ENCODE assay signal across 14 cellular contexts in genomic region chr10:98246911-98247820, GRCh38. TPM values are rescaled to one million over a fixed set of nuclear protein-coding genes. Genes with fewer than 3 reads are reported as not detected.
DNase-seq lines count a peak whose midpoint lies in the region; ATAC-seq and TF ChIP-seq lines count a peak whose summit lies in the region.
"Had no signal": no experiment of that assay in that cellular context is flagged by ENCODE, and none has a peak within 500 bp of the region (broad histone marks: within the 10 kb centered on the region; RNA-seq: fewer than 3 reads in every experiment).

No MANE protein-coding gene starts in this region.

- 11% methylated on average over 5 of the region's 6 CpGs for whole genome bisulfite sequencing in mesenchymal stem cell

- H2BK5ac ChIP-seq in mesenchymal stem cell (ENCODE audit: low read depth, low read length, poor library complexity, severe bottlenecking), result no peak overlapping the region

- H3K23ac ChIP-seq in mesenchymal stem cell (ENCODE audit: low read length in 2 of 2), result no peak overlapping the region

- peak overlapping the region in 1 of 2 experiments; percentile 6 for H3K4ac ChIP-seq in mesenchymal stem cell (ENCODE audit: low read depth in 1 of 2, low read length in 2 of 2)

- H4K8ac ChIP-seq in mesenchymal stem cell (ENCODE audit: low read length), result peak overlapping the region; percentile 66

- no TSS peak for BruUV-seq in PC-3 (replicated peaks; lab: Mats Ljungman, UMichigan)

- H3K4me3 ChIP-seq in mesenchymal stem cell (ENCODE audit: insufficient read depth in 1 of 2, low read depth in 1 of 2, low read length in 2 of 2) (no peak overlapping the region), PC-3 (ENCODE audit: low read length) (no peak overlapping the region), WERI-Rb-1 (ENCODE audit: low read depth, low read length) (no peak overlapping the region)
- H3K4me3 ChIP-seq: K562, left ventricle myocardium inferior, tibial artery had no signal

- peak overlapping the region in 1 of 2 experiments; percentile 27 for H2BK12ac ChIP-seq in mesenchymal stem cell (ENCODE audit: low read length in 2 of 2)

- H4K20me1 ChIP-seq in PC-3 (ENCODE audit: low read length), result no peaks in the 10 kb centered on the region

- no peak overlapping the region for H3K14ac ChIP-seq in mesenchymal stem cell (ENCODE audit: low read length in 2 of 2)

- H3K9ac ChIP-seq in mesenchymal stem cell (ENCODE audit: low read length), result peak overlapping the region; percentile 27
- no peak overlapping the region for H3K9ac ChIP-seq in PC-3 (ENCODE audit: low read length)

- intact Hi-C loops in PC-3 (cut with micrococcal nuclease), result no loop called here

- CTCF ChIA-PET in PC-3 (lab: Charles Lee), result no interaction called here

- H3K4me1 ChIP-seq in mesenchymal stem cell (ENCODE audit: control insufficient read depth, insufficient read depth, low read depth, low read length) (peaks cover 5% of the 10 kb centered on the region), PC-3 (ENCODE audit: insufficient read depth, low read length) (no peaks in the 10 kb centered on the region)
- H3K4me1 ChIP-seq: foreskin keratinocyte, left ventricle myocardium inferior had no signal

- peak overlapping the region; percentile 61 to 84 for H3K18ac ChIP-seq in mesenchymal stem cell (ENCODE audit: low read depth in 1 of 2, low read length in 2 of 2)

- no peaks in the 10 kb centered on the region for H3K9me2 ChIP-seq in PC-3 (replicated peaks; ENCODE audit: low read length)

- H3K4me2 ChIP-seq in mesenchymal stem cell (ENCODE audit: low read length, poor library complexity, severe bottlenecking) (no peak overlapping the region), PC-3 (ENCODE audit: low read length) (no peak overlapping the region)

- TF ChIP-seq CTCF in PC-3 (conservative IDR thresholded peaks at IDR 0.05; ENCODE audit: low read depth, low read length) (no peak), WERI-Rb-1 (IDR thresholded peaks at IDR 0.05; ENCODE audit: low read depth, low read length) (no peak)

- H3F3A ChIP-seq in PC-3 (ENCODE audit: low read length, unreplicated experiment), result no peaks in the 10 kb centered on the region

- in situ Hi-C loops in ACHN (cut with HindIII; ENCODE audit: low pct_ligation_motif_present, low pct_unique_long_range_greater_than_20kb, low sequenced_read_pairs), result no loop called here

- H4K91ac ChIP-seq in mesenchymal stem cell (ENCODE audit: low read length), result peak overlapping the region; percentile 52

- H3K9me3 ChIP-seq in mesenchymal stem cell (ENCODE audit: control insufficient read depth, low read length) (no peaks in the 10 kb centered on the region), PC-3 (ENCODE audit: low read length) (no peaks in the 10 kb centered on the region), WERI-Rb-1 (ENCODE audit: severe bottlenecking) (no peaks in the 10 kb centered on the region)
- H3K9me3 ChIP-seq: left ventricle myocardium inferior, tibial artery had no signal

- H2BK15ac ChIP-seq in mesenchymal stem cell (ENCODE audit: low read depth, poor library complexity, severe bottlenecking), result no peak overlapping the region

- H3K27me3 ChIP-seq in mesenchymal stem cell (ENCODE audit: control insufficient read depth in 1 of 2, insufficient read depth in 1 of 2, low read length in 2 of 2) (no peaks in the 10 kb centered on the region), PC-3 (ENCODE audit: low read length) (no peaks in the 10 kb centered on the region), WERI-Rb-1 (ENCODE audit: insufficient read depth, low read depth, severe bottlenecking) (no peaks in the 10 kb centered on the region)
- H3K27me3 ChIP-seq: foreskin keratinocyte, tibial artery had no signal

- H2BK120ac ChIP-seq in mesenchymal stem cell (ENCODE audit: low read depth, low read length), result peak overlapping the region; percentile 73

- H3K79me1 ChIP-seq in mesenchymal stem cell (replicated peaks; ENCODE audit: low read length, poor library complexity, severe bottlenecking), result peaks cover 7% of the 10 kb centered on the region

- peak overlapping the region; percentile 61 for H3K27ac ChIP-seq in mesenchymal stem cell (ENCODE audit: low read length, poor library complexity, severe bottlenecking)
- H3K27ac ChIP-seq in PC-3 (ENCODE audit: low read length), result no peak overlapping the region
- H3K27ac ChIP-seq in WERI-Rb-1, result no peak overlapping the region
- H3K27ac ChIP-seq: foreskin keratinocyte, left ventricle myocardium inferior, RWPE1, tibial artery had no signal

- peak overlapping the region; percentile 73 for H2AK5ac ChIP-seq in mesenchymal stem cell (ENCODE audit: low read length, severe bottlenecking)

- ATAC-seq in PC-3 (no peak), HG03196 (IDR thresholded peaks at IDR 0.05; ENCODE audit: unreplicated experiment) (no peak), GM18498 (IDR thresholded peaks at IDR 0.05; ENCODE audit: unreplicated experiment) (no peak)
- ATAC-seq: foreskin keratinocyte, K562 had no signal

- H3K79me2 ChIP-seq in PC-3 (ENCODE audit: low read length), result no peaks in the 10 kb centered on the region

- H3K36me3 ChIP-seq in mesenchymal stem cell (ENCODE audit: control insufficient read depth in 1 of 2, insufficient read depth in 2 of 2, low read depth in 1 of 2, low read length in 2 of 2), result peaks cover 32 to 89% of the 10 kb centered on the region in 2 experiments
- H3K36me3 ChIP-seq in PC-3 (ENCODE audit: low read depth, low read length), result peaks cover 9% of the 10 kb centered on the region; the same call in 1 of the 2 replicates
- peaks cover 74% of the 10 kb centered on the region for H3K36me3 ChIP-seq in WERI-Rb-1

- peak overlapping the region; percentile 16 for H2AFZ ChIP-seq in mesenchymal stem cell (ENCODE audit: low read depth, low read length)
- no peak overlapping the region for H2AFZ ChIP-seq in PC-3 (ENCODE audit: low read length)

- POLR2A ChIA-PET in PC-3 (lab: Charles Lee; ENCODE audit: unreplicated experiment), result no interaction called here

- DNase-seq in ACHN (peak; percentile 71), GM04503 (ENCODE audit: low read depth) (peak; percentile 35), astrocyte of the hippocampus (ENCODE audit: low read depth, low spot score) (peak; percentile 93), mesenchymal stem cell (peak; percentile 83), PC-3 (no peak), WERI-Rb-1 (no peak)
- DNase-seq: foreskin keratinocyte, GOT3, left ventricle myocardium inferior, tibial artery had no signal

RNA-seq across cellular contexts. Expression of gene LOXL4, which starts 20.8 kb away (rescaled TPM):
- polyA plus RNA-seq in mesenchymal stem cell (2013, experiment 1 of 2), result 4.6 TPM
- polyA plus RNA-seq in mesenchymal stem cell (2013, experiment 2 of 2), result 4.5 TPM
- 7.8 and 8.2 TPM in 2 replicates for total RNA-seq in PC-3 (2014; rRNA removed)

Comparison
In these comparisons a context has a peak if more than half of its experiments do, and no peak if none do; other contexts are left out.
1. DNase-seq: peak in ACHN (single experiment), GM04503 (single experiment), astrocyte of the hippocampus (single experiment) and mesenchymal stem cell (single experiment); none in PC-3 (single experiment) and WERI-Rb-1 (single experiment).